10 cellular contexts compared by ENCODE assay signal in the genomic region with DNA sequence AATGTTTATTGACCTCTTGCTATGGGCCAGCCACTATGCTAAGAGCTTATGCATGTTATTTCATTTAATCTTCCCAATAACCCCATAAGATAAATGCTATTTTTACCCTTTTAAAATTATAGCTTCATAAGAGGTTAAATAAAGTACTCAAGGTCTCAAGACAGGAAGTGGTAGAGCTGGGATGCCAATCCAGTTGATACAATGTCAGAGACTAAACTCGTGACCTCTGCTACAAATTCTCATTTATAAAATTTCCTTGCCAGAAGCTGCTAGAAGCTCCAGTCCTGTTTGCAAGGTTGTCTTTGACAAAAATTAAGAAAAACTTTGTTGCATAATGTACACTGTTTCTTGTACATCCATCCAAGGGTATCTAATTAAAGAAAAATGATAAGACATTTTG.
"Had no signal": no experiment of that assay in that cellular context is flagged by ENCODE, and none has a peak within 500 bp of the region (broad histone marks: within the 10 kb centered on the region; RNA-seq: fewer than 3 reads in every experiment).

No MANE protein-coding gene starts in this region.

- H3K4me1 ChIP-seq: HAP-1 had no signal

- H3K36me3 ChIP-seq: HAP-1 had no signal

- H3K4me3 ChIP-seq: GM23248, HAP-1, K562 had no signal

- DNase-seq: GM23248, GOT3, H7, HFFc6, KG1 had no signal

- H3K27ac ChIP-seq: GM23248, HL-60 had no signal

- H3K9me3 ChIP-seq: HAP-1 had no signal

- ATAC-seq: HCT116, HepG2, K562 had no signal
